Comparison of ENCODE assay signal across 24 cellular contexts in genomic region chr15:65264877-65265430, GRCh38. TPM values are rescaled to one million over a fixed set of nuclear protein-coding genes. Genes with fewer than 3 reads are reported as not detected.
A peak's percentile ranks its signal among the peaks of the same experiment; 100 is the strongest.
DNase-seq lines count a peak whose midpoint lies in the region; ATAC-seq and TF ChIP-seq lines count a peak whose summit lies in the region.
"Had no signal": no experiment of that assay in that cellular context is flagged by ENCODE, and none has a peak within 500 bp of the region (broad histone marks: within the 10 kb centered on the region; RNA-seq: fewer than 3 reads in every experiment).

No MANE protein-coding gene starts in this region.

- no peak overlapping the region for H2AFZ ChIP-seq in H9 (ENCODE audit: low read length)
- no peak overlapping the region for H2AFZ ChIP-seq in hepatocyte
- H2AFZ ChIP-seq in smooth muscle cell (ENCODE audit: low read depth), result no peak overlapping the region

- H3K9ac ChIP-seq in H9 (ENCODE audit: extremely low read depth, insufficient read length, low read length) (no peak overlapping the region), smooth muscle cell (ENCODE audit: low read depth) (no peak overlapping the region)
- H3K9ac ChIP-seq: KMS-11 had no signal

- no peaks in the 10 kb centered on the region for H3K79me2 ChIP-seq in H9 (ENCODE audit: insufficient read depth, low read length)
- no peaks in the 10 kb centered on the region for H3K79me2 ChIP-seq in hepatocyte
- H3K79me2 ChIP-seq in smooth muscle cell (ENCODE audit: low read depth), result no peaks in the 10 kb centered on the region

- no CpG with 5 or more reads among the region's 2 CpGs for WGBS in H9 (ENCODE audit: extremely low coverage, insufficient read length, low lambda C conversion rate)
- 22% methylated on average over 2 of the region's 2 CpGs for WGBS in hepatocyte (ENCODE audit: low lambda C conversion rate, missing lambda C conversion rate)
- WGBS in smooth muscle cell (ENCODE audit: low lambda C conversion rate), result 14% methylated on average over 2 of the region's 2 CpGs

- H4K5ac ChIP-seq in H9 (ENCODE audit: insufficient read length, low read depth, low read length), result no peak overlapping the region

- H3K27ac ChIP-seq in H9 (ENCODE audit: insufficient read length, low read depth, low read length) (no peak overlapping the region), hepatocyte (no peak overlapping the region), smooth muscle cell (ENCODE audit: low read depth) (peak overlapping the region; percentile 58)
- H3K27ac ChIP-seq: KMS-11, RWPE1 had no signal

- H2AK5ac ChIP-seq in H9 (ENCODE audit: insufficient read length, low read length), result no peak overlapping the region

- H3K4me3 ChIP-seq in fibroblast of villous mesenchyme (ENCODE audit: low read depth, low read length) (no peak overlapping the region), hepatocyte (no peak overlapping the region), smooth muscle cell (no peak overlapping the region)
- H3K4me3 ChIP-seq: GM12878, MG63 had no signal

- no peaks in the 10 kb centered on the region for H3K27me3 Mint-ChIP-seq in H9 (ENCODE audit: low read depth)

- H3K4me3 Mint-ChIP-seq in H9, result no peak overlapping the region
- H3K4me3 Mint-ChIP-seq: CD14-positive monocyte had no signal

- H3K4me1 ChIP-seq in H9 (ENCODE audit: insufficient read depth, low read length), result no peaks in the 10 kb centered on the region; the same call in 1 of the 2 replicates
- H3K4me1 ChIP-seq in hepatocyte (ENCODE audit: insufficient read depth), result peaks cover 7% of the 10 kb centered on the region
- H3K4me1 ChIP-seq in smooth muscle cell (ENCODE audit: low read depth), result no peaks in the 10 kb centered on the region
- H3K4me1 ChIP-seq: Caco-2 had no signal

- no peak overlapping the region for H2BK5ac ChIP-seq in H9 (ENCODE audit: insufficient read length, low read length)

- H2BK15ac ChIP-seq in H9 (ENCODE audit: low read depth, low read length), result no peak overlapping the region

- H3K36me3 ChIP-seq in hepatocyte (replicated peaks; ENCODE audit: insufficient read depth, low read depth) (no peaks in the 10 kb centered on the region), smooth muscle cell (ENCODE audit: low read depth) (no peaks in the 10 kb centered on the region)

- H3K56ac ChIP-seq in H9 (ENCODE audit: insufficient read length, low read depth, low read length), result no peak overlapping the region

- peak overlapping the region in 2 of 3 experiments; percentile 44; a peak in 2 of 7 replicates for H3K27ac Mint-ChIP-seq in H9

- H2BK20ac ChIP-seq in H9 (ENCODE audit: low read depth, low read length, poor library complexity, severe bottlenecking), result no peak overlapping the region

- H3K27me3 ChIP-seq in H9 (ENCODE audit: insufficient read depth, low read length), result no peaks in the 10 kb centered on the region
- no peaks in the 10 kb centered on the region for H3K27me3 ChIP-seq in hepatocyte
- H3K27me3 ChIP-seq in smooth muscle cell (ENCODE audit: low read depth), result no peaks in the 10 kb centered on the region
- H3K27me3 ChIP-seq: MG63 had no signal

- no peaks in the 10 kb centered on the region for H3K79me1 ChIP-seq in H9 (ENCODE audit: insufficient read depth, low read depth, low read length, poor library complexity, severe bottlenecking)

- no peak overlapping the region for H3T11ph ChIP-seq in H9 (ENCODE audit: low read length)

- no peak for TF ChIP-seq CTCF in H9 (conservative IDR thresholded peaks at IDR 0.05)
- TF ChIP-seq CTCF in fibroblast of villous mesenchyme (IDR thresholded peaks at IDR 0.05; ENCODE audit: insufficient read depth, low read depth, low read length), result no peak
- TF ChIP-seq CTCF in hepatocyte (IDR thresholded peaks at IDR 0.05; ENCODE audit: poor library complexity), result no peak
- TF ChIP-seq CTCF in smooth muscle cell (IDR thresholded peaks at IDR 0.05; ENCODE audit: borderline replicate concordance, insufficient read depth, poor library complexity, severe bottlenecking), result no peak

- no peak overlapping the region for H3K23ac ChIP-seq in H9 (ENCODE audit: insufficient read length, low read depth, low read length)

- no peak for DNase-seq in H9
- DNase-seq in fibroblast of villous mesenchyme (ENCODE audit: low read depth), result peak; percentile 88
- peak; percentile 44 for DNase-seq in hepatocyte (ENCODE audit: low spot score)
- DNase-seq in smooth muscle cell (lab: John Stamatoyannopoulos, UW; ENCODE audit: unreplicated experiment), result no peak
- DNase-seq in activated CD4-positive, alpha-beta T cell treated with anti-CD3 and anti-CD28 coated beads, Interleukin-2, amount 50 U/mL, for 1 hour, result no peak
- DNase-seq: Caco-2; DMS53; MG63; NCI-H1092 treated with DMSO at 0.1 percent for 48 hours; NCI-H1694; NCI-H2107; NCI-H345; NCI-H69; NK-92 treated with Interleukin-12 subunit alpha and Interleukin-12 subunit beta, amount 100 ng/mL, for 24 hours; OCI-M1 had no signal

- no peaks in the 10 kb centered on the region for H3K9me2 ChIP-seq in hepatocyte (replicated peaks; ENCODE audit: insufficient read depth)

- H3K23me2 ChIP-seq in H9 (ENCODE audit: insufficient read length, low read depth, low read length, poor library complexity, severe bottlenecking), result no peaks in the 10 kb centered on the region

- H2BK120ac ChIP-seq in H9 (ENCODE audit: low read depth, low read length, poor library complexity, severe bottlenecking), result no peak overlapping the region

- H4K20me1 ChIP-seq in H9 (ENCODE audit: control insufficient read depth, insufficient read depth, insufficient read length) (no peaks in the 10 kb centered on the region), hepatocyte (ENCODE audit: insufficient read depth, poor library complexity, severe bottlenecking) (no peaks in the 10 kb centered on the region), smooth muscle cell (ENCODE audit: low read depth) (no peaks in the 10 kb centered on the region)

- H4K91ac ChIP-seq in H9 (ENCODE audit: insufficient read length, low read depth, low read length), result no peak overlapping the region

- no peak overlapping the region for H3K14ac ChIP-seq in H9 (ENCODE audit: insufficient read depth, low read length)

- ATAC-seq in GM18502 (IDR thresholded peaks at IDR 0.05; ENCODE audit: poor library complexity, unreplicated experiment) (no peak), GM21367 (IDR thresholded peaks at IDR 0.05; ENCODE audit: unreplicated experiment) (no peak), GM18870 (IDR thresholded peaks at IDR 0.05; ENCODE audit: unreplicated experiment) (no peak)
- ATAC-seq: GM12878 had no signal

- peaks cover 23 to 27% of the 10 kb centered on the region in 2 experiments for H3K4me1 Mint-ChIP-seq in H9
- H3K4me1 Mint-ChIP-seq: CD14-positive monocyte had no signal

- no peaks in the 10 kb centered on the region for H3K9me3 ChIP-seq in H9 (ENCODE audit: control insufficient read depth, low read depth, low read length)
- H3K9me3 ChIP-seq in hepatocyte (ENCODE audit: low read depth), result no peaks in the 10 kb centered on the region
- H3K9me3 ChIP-seq in smooth muscle cell (replicated peaks; ENCODE audit: low read depth), result no peaks in the 10 kb centered on the region
- H3K9me3 ChIP-seq: Caco-2, MG63 had no signal

- no peak overlapping the region for H2BK12ac ChIP-seq in H9 (ENCODE audit: insufficient read length, low read depth, low read length)

- no peak overlapping the region for H3K4me2 ChIP-seq in H9 (ENCODE audit: insufficient read depth, insufficient read length, low read length)
- no peak overlapping the region for H3K4me2 ChIP-seq in hepatocyte
- peak overlapping the region; percentile 36 for H3K4me2 ChIP-seq in smooth muscle cell
- H3K4me2 ChIP-seq: KMS-11 had no signal

- no peak overlapping the region for H3K4ac ChIP-seq in H9 (ENCODE audit: low read depth, low read length)

- H3K9me3 Mint-ChIP-seq in H9, result no peaks in the 10 kb centered on the region
- H3K9me3 Mint-ChIP-seq: CD14-positive monocyte had no signal

- H3K36me3 Mint-ChIP-seq in H9 (ENCODE audit: insufficient read depth in 1 of 3, low read depth in 3 of 3), result peaks cover 0 to 21% (median 19%) of the 10 kb centered on the region in 3 experiments; a peak in 5 of 7 replicates

- no peak overlapping the region for H3K18ac ChIP-seq in H9 (ENCODE audit: insufficient read length, low read depth, low read length)

- no peaks in the 10 kb centered on the region for H3F3A ChIP-seq in smooth muscle cell (ENCODE audit: low read depth)

- no peak overlapping the region for H4K8ac ChIP-seq in H9 (replicated peaks; ENCODE audit: insufficient read length, low read depth, low read length)

RNA-seq across cellular contexts. Expression of gene PARP16, which starts 21.7 kb away (rescaled TPM):
- total RNA-seq in H9 (2021) (3.9 and 4.3 TPM in 2 replicates), fibroblast of villous mesenchyme (3.0 and 4.5 TPM in 2 replicates), hepatocyte (9.3 and 13.2 TPM in 2 replicates), smooth muscle cell (6.0 and 10.0 TPM in 2 replicates)
- polyA plus RNA-seq in hepatocyte (16.0 and 19.7 TPM in 2 replicates), smooth muscle cell (11.7 and 15.1 TPM in 2 replicates)

RNA-seq across cellular contexts. Expression of gene RNU5A-1, which starts 30.9 kb away (rescaled TPM):
- not detected in 2 replicates for total RNA-seq in H9 (2021)
- total RNA-seq in fibroblast of villous mesenchyme, result not detected in 2 replicates
- not detected in 2 replicates for total RNA-seq in hepatocyte
- not detected in 2 replicates for polyA plus RNA-seq in hepatocyte
- not detected in 2 replicates for total RNA-seq in smooth muscle cell
- polyA plus RNA-seq in smooth muscle cell, result not detected in 2 replicates
- total RNA-seq: A673, Caco-2, G401, GM12878 had no signal
- polyA plus RNA-seq: CD14-positive monocyte, GM12878 had no signal

RNA-seq across cellular contexts. Expression of gene RNU5B-1, which starts 39.5 kb away (rescaled TPM):
- not detected in 2 replicates for total RNA-seq in H9 (2021)
- not detected in 2 replicates for total RNA-seq in fibroblast of villous mesenchyme
- not detected in 2 replicates for total RNA-seq in hepatocyte
- not detected in 2 replicates for polyA plus RNA-seq in hepatocyte
- total RNA-seq in smooth muscle cell, result not detected in 2 replicates
- polyA plus RNA-seq in smooth muscle cell, result not detected in 2 replicates
- total RNA-seq: A673, Caco-2, G401 had no signal
- polyA plus RNA-seq: CD14-positive monocyte, GM12878 had no signal

RNA-seq across cellular contexts. Expression of gene CILP, which starts 53.7 kb away (rescaled TPM):
- total RNA-seq in H9 (2021) (0.04 TPM in 1 of 2 replicates, not detected in the other), fibroblast of villous mesenchyme (under 0.01 TPM in 2 replicates), hepatocyte (62.9 and 67.1 TPM in 2 replicates), smooth muscle cell (84.4 and 114 TPM in 2 replicates)
- polyA plus RNA-seq in hepatocyte (69.2 and 96.4 TPM in 2 replicates), smooth muscle cell (87.9 and 125 TPM in 2 replicates)
- total RNA-seq: Caco-2, G401 had no signal
- polyA plus RNA-seq: CD14-positive monocyte had no signal

Comparison
In these comparisons a context has a peak if more than half of its experiments do, and no peak if none do; other contexts are left out.
1. DNase-seq: peak in fibroblast of villous mesenchyme (single experiment) and hepatocyte (single experiment); none in H9 (single experiment), smooth muscle cell (single experiment) and activated CD4-positive, alpha-beta T cell treated with anti-CD3 and anti-CD28 coated beads, Interleukin-2, amount 50 U/mL, for 1 hour (single experiment).